7 cellular contexts compared by ENCODE assay signal in the genomic region with DNA sequence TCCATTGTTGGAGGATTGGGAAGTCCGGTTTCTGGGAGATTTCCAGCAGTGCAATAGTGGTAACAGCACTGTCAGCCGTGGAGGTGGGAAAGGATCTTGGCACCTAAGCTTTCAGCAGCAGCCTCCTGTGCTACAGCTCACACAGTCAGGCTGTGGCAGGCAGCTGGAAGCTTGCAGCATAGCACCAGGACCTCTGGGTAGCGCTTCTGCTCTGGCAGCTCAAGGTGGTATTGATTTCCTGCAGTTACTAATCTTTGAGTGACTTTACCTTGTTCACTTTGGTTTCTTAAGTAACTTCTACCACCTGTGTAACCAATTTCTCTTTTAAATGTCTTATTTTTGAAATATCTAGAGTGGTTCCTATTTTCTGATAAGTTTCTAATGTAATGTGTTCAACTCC.
"Had no signal": no experiment of that assay in that cellular context is flagged by ENCODE, and none has a peak within 500 bp of the region (broad histone marks: within the 10 kb centered on the region; RNA-seq: fewer than 3 reads in every experiment).

No MANE protein-coding gene starts in this region.

- H3K27ac ChIP-seq: HL-60 had no signal

- FAIRE-seq: HepG2, HTR-8/SVneo, K562 had no signal

- ATAC-seq: HepG2, K562 had no signal

- DNase-seq: IMR-90, KBM-7, KG1 had no signal

- H3K4me3 ChIP-seq: K562 had no signal
